8 cellular contexts compared by ENCODE assay signal in the genomic region with DNA sequence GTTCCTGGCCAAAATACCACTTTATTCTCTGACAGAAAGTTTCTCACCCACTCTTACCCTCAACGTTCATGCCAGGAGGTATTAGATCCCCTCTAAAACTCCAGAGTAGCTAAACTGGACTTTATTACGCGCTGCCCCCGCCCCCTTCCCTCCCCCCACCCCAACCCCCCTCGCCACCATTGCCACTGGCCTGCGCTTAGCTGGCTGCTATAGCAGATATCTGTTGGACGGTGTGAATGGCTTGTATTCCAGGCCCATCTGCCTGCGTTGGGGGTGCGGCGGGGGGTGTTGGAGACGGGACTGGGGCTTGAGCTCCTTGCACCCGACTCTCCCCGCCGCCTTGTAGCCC. TPM values are rescaled to one million over a fixed set of nuclear protein-coding genes. Genes with fewer than 3 reads are reported as not detected.
A peak's percentile ranks its signal among the peaks of the same experiment; 100 is the strongest.
DNase-seq lines count a peak whose midpoint lies in the region; ATAC-seq, FAIRE-seq and TF ChIP-seq lines count a peak whose summit lies in the region.

No MANE protein-coding gene starts in this region.

- intact Hi-C loops in activated naive CD4-positive, alpha-beta T cell treated with anti-CD3 and anti-CD28 coated beads for 36 hours (cut with micrococcal nuclease): loop anchor here (10.0 kb wide), 1 partner anchor 719 kb away; the partner anchor contains the start of gene RABGGTA
- intact Hi-C loops in ascending aorta (cut with DNase I) (loop anchor here (5.0 to 10.0 kb wide), 3 partner anchors 191 to 537 kb away; partner anchors contain the start of genes EFS, PABPN1 and PCK2), lower lobe of right lung (cut with DNase I) (no loop called here)

- H3K27ac Mint-ChIP-seq in activated naive CD4-positive, alpha-beta T cell treated with anti-CD3 and anti-CD28 coated beads for 36 hours: peak overlapping the region; percentile 94

- no peaks in the 10 kb centered on the region for H3K9me3 Mint-ChIP-seq in activated naive CD4-positive, alpha-beta T cell treated with anti-CD3 and anti-CD28 coated beads for 36 hours

- H3K36me3 ChIP-seq in ascending aorta: peaks cover 0 to 10% of the 10 kb centered on the region in 2 donors
- H3K36me3 ChIP-seq in lower lobe of right lung: peaks cover 28% of the 10 kb centered on the region
- peaks cover 0 to 29% (median 16%) of the 10 kb centered on the region in 4 donors for H3K36me3 ChIP-seq in upper lobe of left lung

- H3K36me3 Mint-ChIP-seq in activated naive CD4-positive, alpha-beta T cell treated with anti-CD3 and anti-CD28 coated beads for 36 hours (ENCODE audit: low read depth): peaks cover 10% of the 10 kb centered on the region

- no peak for TF ChIP-seq CTCF in ascending aorta (IDR thresholded peaks at IDR 0.05)
- TF ChIP-seq CTCF in lower lobe of right lung (IDR thresholded peaks at IDR 0.05): no peak
- TF ChIP-seq CTCF in upper lobe of left lung (IDR thresholded peaks at IDR 0.05): no peak

- no peak for DNase-seq in activated naive CD4-positive, alpha-beta T cell treated with anti-CD3 and anti-CD28 coated beads for 36 hours
- no peak for DNase-seq in activated naive CD4-positive, alpha-beta T cell treated with Interleukin-2 at 50 U/mL for 16 hours
- DNase-seq in ascending aorta (ENCODE audit: low spot score in 2 of 2) (no peak), lower lobe of right lung (no peak), upper lobe of left lung (no peak), HTR-8/SVneo (ENCODE audit: insufficient read length, low spot score) (no peak)
- DNase-seq in activated effector memory CD4-positive, alpha-beta T cell treated with Interleukin-2 at 50 U/mL for 16 hours: no peak
- DNase-seq in central memory CD4-positive, alpha-beta T cell: no peak

- H3K4me1 Mint-ChIP-seq in activated naive CD4-positive, alpha-beta T cell treated with anti-CD3 and anti-CD28 coated beads for 36 hours (ENCODE audit: low read depth): peaks cover 38% of the 10 kb centered on the region

- CTCF ChIA-PET in activated naive CD4-positive, alpha-beta T cell treated with anti-CD3 and anti-CD28 coated beads for 36 hours (lab: Charles Lee): interaction anchor here (0.6 to 11.2 kb wide), 4 partner anchors 13 to 77 kb away, joined by 3 to 209 read pairs (median 4); partner anchors contain the start of gene JPH4

- H3K4me3 ChIP-seq in ascending aorta: peak overlapping the region; percentile 85 to 89
- H3K4me3 ChIP-seq in lower lobe of right lung: peak overlapping the region; percentile 97
- peak overlapping the region; percentile 73 to 92 (median 83) for H3K4me3 ChIP-seq in upper lobe of left lung

- H3K4me3 Mint-ChIP-seq in activated naive CD4-positive, alpha-beta T cell treated with anti-CD3 and anti-CD28 coated beads for 36 hours: peak overlapping the region; percentile 95

- H3K4me1 ChIP-seq in ascending aorta (peaks cover 5 to 25% of the 10 kb centered on the region in 2 donors), lower lobe of right lung (peaks cover 27% of the 10 kb centered on the region), upper lobe of left lung (peaks cover 26 to 35% (median 27%) of the 10 kb centered on the region in 4 donors)

- H3K27ac ChIP-seq in ascending aorta: peak overlapping the region; percentile 92 to 97
- peak overlapping the region; percentile 99 for H3K27ac ChIP-seq in lower lobe of right lung
- H3K27ac ChIP-seq in upper lobe of left lung: peak overlapping the region; percentile 88 to 99 (median 98)

- no peak for TF ChIP-seq POLR2A in upper lobe of left lung (IDR thresholded peaks at IDR 0.05)

- H3K9me3 ChIP-seq in ascending aorta (no peaks in the 10 kb centered on the region), lower lobe of right lung (no peaks in the 10 kb centered on the region), upper lobe of left lung (no peaks in the 10 kb centered on the region)

- WGBS in upper lobe of left lung, 2 donors: 2 to 4% methylated on average over 6 to 11 of the region's 14 CpGs

- H3K27me3 Mint-ChIP-seq in activated naive CD4-positive, alpha-beta T cell treated with anti-CD3 and anti-CD28 coated beads for 36 hours (ENCODE audit: low read depth): no peaks in the 10 kb centered on the region

- TF ChIP-seq EP300 in upper lobe of left lung (IDR thresholded peaks at IDR 0.05): no peak

- H3K27me3 ChIP-seq in ascending aorta: no peaks in the 10 kb centered on the region
- H3K27me3 ChIP-seq in lower lobe of right lung (ENCODE audit: low read depth): no peaks in the 10 kb centered on the region
- H3K27me3 ChIP-seq in upper lobe of left lung: no peaks in the 10 kb centered on the region

- ATAC-seq in lower lobe of right lung (peak in 1 of 2 donors; percentile 8), upper lobe of left lung (ENCODE audit: low FRiP score in 2 of 2) (no peak)

- FAIRE-seq in HTR-8/SVneo (lab: Jason Lieb, UNC): no peak

RNA-seq across cellular contexts. Expression of gene THTPA, which starts 0.6 kb away (rescaled TPM):
- 1 to 10 TPM; 6.2 to 6.6 TPM for total RNA-seq in activated naive CD4-positive, alpha-beta T cell treated with anti-CD3 and anti-CD28 coated beads for 36 hours
- 115 TPM for total RNA-seq in ascending aorta
- 19.1 TPM for total RNA-seq in lower lobe of right lung
- 10 to 100 TPM; 16.7 to 27.2 (median 20.4) TPM for total RNA-seq in upper lobe of left lung

RNA-seq across cellular contexts. Expression of gene ZFHX2, which starts 3.9 kb away (rescaled TPM):
- total RNA-seq in activated naive CD4-positive, alpha-beta T cell treated with anti-CD3 and anti-CD28 coated beads for 36 hours: under 1 TPM; 0.36 to 0.57 TPM
- 1.3 TPM for total RNA-seq in ascending aorta
- total RNA-seq in lower lobe of right lung: 5.1 TPM
- total RNA-seq in upper lobe of left lung: 1 to 10 TPM; 1.7 to 6.3 (median 3.0) TPM

RNA-seq across cellular contexts. Expression of gene AP1G2, which starts 12.1 kb away (rescaled TPM):
- 100 to 1,000 TPM; 205 to 216 TPM for total RNA-seq in activated naive CD4-positive, alpha-beta T cell treated with anti-CD3 and anti-CD28 coated beads for 36 hours
- 56.2 TPM for total RNA-seq in ascending aorta
- total RNA-seq in lower lobe of right lung: 146 TPM
- total RNA-seq in upper lobe of left lung: 100 to 1,000 TPM in 5 of 6 donors, 10 to 100 TPM in 1; 73.9 to 418 (median 140) TPM

RNA-seq across cellular contexts. Expression of gene JPH4, which starts 23.1 kb away (rescaled TPM):
- total RNA-seq in activated naive CD4-positive, alpha-beta T cell treated with anti-CD3 and anti-CD28 coated beads for 36 hours: under 1 TPM in 1 of 2 experiments, not detected in 1; 0.05 TPM
- 4.7 TPM for total RNA-seq in ascending aorta
- 5.1 TPM for total RNA-seq in lower lobe of right lung
- total RNA-seq in upper lobe of left lung: 1 to 10 TPM in 5 of 6 donors, under 1 TPM in 1; 0.69 to 6.5 (median 2.5) TPM
